ENCODE assay signal across 19 cellular contexts in the genomic region with DNA sequence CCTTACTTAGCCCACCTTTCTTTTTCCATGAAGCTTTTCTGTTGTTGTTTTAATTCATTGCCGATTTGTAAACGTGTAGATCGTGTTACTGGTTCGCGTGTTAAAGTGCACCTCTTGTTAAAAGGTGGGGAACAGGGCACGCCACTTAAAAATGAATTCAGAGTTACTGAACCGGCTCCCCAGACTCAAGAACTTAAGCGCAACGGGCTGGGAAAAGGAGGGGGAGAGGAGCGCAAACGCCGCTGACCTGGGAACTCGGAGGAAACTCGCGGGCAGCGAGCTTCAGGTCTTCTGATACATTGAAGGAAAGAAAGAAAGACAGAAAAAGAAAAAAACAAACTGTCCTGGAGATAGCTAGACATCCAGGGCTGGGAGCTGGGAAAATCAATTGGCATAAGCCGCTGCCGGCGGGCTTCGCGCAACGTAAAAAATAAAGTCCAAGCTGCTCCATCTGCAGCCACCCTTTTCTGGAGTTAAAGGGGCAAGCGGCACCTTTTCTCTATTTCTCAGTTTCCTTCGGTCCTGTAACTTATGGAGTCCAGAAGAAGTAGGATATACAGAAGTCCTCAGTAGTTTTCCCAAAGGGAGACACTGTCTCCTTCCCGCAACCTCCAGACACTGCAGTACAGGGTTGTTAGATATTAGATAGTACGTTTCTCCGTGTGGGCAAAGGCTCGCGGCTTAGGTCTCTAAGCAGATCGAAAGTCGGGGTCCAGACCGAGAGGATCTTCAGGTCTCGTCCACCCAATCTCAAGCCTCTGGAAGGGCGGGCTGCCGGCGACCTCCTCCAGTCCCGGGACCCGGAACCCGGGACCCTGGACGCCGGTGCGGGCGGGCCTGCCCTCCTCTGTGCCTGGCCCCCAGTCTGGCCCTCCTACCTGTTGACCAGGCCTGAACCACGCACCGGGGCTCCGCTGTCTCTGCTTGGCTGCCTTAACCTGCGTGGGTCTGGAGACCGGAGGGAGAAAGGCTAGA. TPM values are rescaled to one million over a fixed set of nuclear protein-coding genes. Genes with fewer than 3 reads are reported as not detected.
DNase-seq lines count a peak whose midpoint lies in the region; ATAC-seq, FAIRE-seq and TF ChIP-seq lines count a peak whose summit lies in the region.
"Had no signal": no experiment of that assay in that cellular context is flagged by ENCODE, and none has a peak within 500 bp of the region (broad histone marks: within the 10 kb centered on the region; RNA-seq: fewer than 3 reads in every experiment).

No MANE protein-coding gene starts in this region.

- H2BK120ac ChIP-seq in trophoblast cell (ENCODE audit: insufficient read depth, low read length, poor library complexity) = peak overlapping the region; percentile 74

- peaks cover 8% of the 10 kb centered on the region for H3K79me2 ChIP-seq in trophoblast cell (ENCODE audit: control insufficient read depth, insufficient read depth, low read length, poor library complexity)

- H4K91ac ChIP-seq in trophoblast cell (ENCODE audit: low read depth, low read length) = peak overlapping the region; percentile 39

- 3 to 5% methylated on average over 28 to 48 of the region's 48 CpGs for WGBS in endodermal cell (ENCODE audit: insufficient coverage in 1 of 2, insufficient read length in 1 of 2), 2 experiments
- WGBS in trophoblast cell (ENCODE audit: extremely low coverage, insufficient coverage, insufficient read length) = no CpG with 5 or more reads among the region's 48 CpGs

- peaks cover 23% of the 10 kb centered on the region for H3K79me1 ChIP-seq in trophoblast cell (ENCODE audit: low read length)

- no peak for DNase-seq in T-helper 2 cell treated with Interferon-gamma antibody and Interleukin-4, amounts not matched to agents 5 μg/mL and 100 μg/mL, for 36 hours (ENCODE audit: low spot score)
- DNase-seq in T-helper 2 cell (no peak), NCI-H1092 (lab: John Stamatoyannopoulos, UW) (peak; percentile 42), endodermal cell (peak; percentile 72), trophoblast cell (peak in 1 of 2 donors; percentile 59), NOMO-1 treated with DMSO at 0.1 percent for 48 hours (lab: John Stamatoyannopoulos, UW; ENCODE audit: unreplicated experiment) (no peak), H54 (ENCODE audit: insufficient read length, low spot score) (no peak)
- DNase-seq: activated CD4-positive, alpha-beta T cell treated with anti-CD3 and anti-CD28 coated beads for 4 hours; Caco-2; foreskin fibroblast; small intestine; stimulated activated naive CD4-positive, alpha-beta T cell treated with Interleukin-2 at 50 U/mL for 16 hours; uterus had no signal

- peaks cover 92% of the 10 kb centered on the region for H3K27me3 ChIP-seq in endodermal cell (ENCODE audit: control insufficient read depth, insufficient read depth, low read length, poor library complexity, severe bottlenecking)
- H3K27me3 ChIP-seq in trophoblast cell (ENCODE audit: insufficient read depth, low read length) = peaks cover 4% of the 10 kb centered on the region

- H3K27me3 Mint-ChIP-seq in T-helper 2 cell treated with Interferon-gamma antibody and Interleukin-4, amounts not matched to agents 5 μg/mL and 100 μg/mL, for 36 hours (ENCODE audit: low read depth) = peaks cover 87% of the 10 kb centered on the region
- peaks cover 97% of the 10 kb centered on the region for H3K27me3 Mint-ChIP-seq in endodermal cell (ENCODE audit: insufficient read depth)

- H3K4me3 ChIP-seq in endodermal cell (ENCODE audit: low read length) (no peak overlapping the region), trophoblast cell (ENCODE audit: low read depth, low read length) (no peak overlapping the region)
- H3K4me3 ChIP-seq: uterus had no signal

- peak overlapping the region; percentile 29 for H4K8ac ChIP-seq in trophoblast cell (ENCODE audit: low read depth, low read length)

- H3K4me1 Mint-ChIP-seq in T-helper 2 cell treated with Interferon-gamma antibody and Interleukin-4, amounts not matched to agents 5 μg/mL and 100 μg/mL, for 36 hours (ENCODE audit: low read depth) = peaks cover 4% of the 10 kb centered on the region
- peaks cover 31% of the 10 kb centered on the region for H3K4me1 Mint-ChIP-seq in endodermal cell

- no peak for FAIRE-seq in H54 (lab: Jason Lieb, UNC)
- FAIRE-seq: GM18507, small intestine had no signal

- no peak for TF ChIP-seq CTCF in endodermal cell (conservative IDR thresholded peaks at IDR 0.05)

- H3K23ac ChIP-seq in trophoblast cell (ENCODE audit: low read length) = no peak overlapping the region

- no peaks in the 10 kb centered on the region for H3K9me3 Mint-ChIP-seq in T-helper 2 cell treated with Interferon-gamma antibody and Interleukin-4, amounts not matched to agents 5 μg/mL and 100 μg/mL, for 36 hours
- H3K9me3 Mint-ChIP-seq in endodermal cell = no peaks in the 10 kb centered on the region

- no peak overlapping the region for H3K4ac ChIP-seq in trophoblast cell (ENCODE audit: low read depth, low read length)

- H3K4me2 ChIP-seq in trophoblast cell (ENCODE audit: low read length) = peak overlapping the region; percentile 61

- H3K27ac ChIP-seq in endodermal cell (ENCODE audit: low read depth, low read length) = no peak overlapping the region
- H3K27ac ChIP-seq in trophoblast cell (ENCODE audit: low read depth, low read length) = no peak overlapping the region
- H3K27ac ChIP-seq: RWPE1, uterus had no signal

- H3K36me3 Mint-ChIP-seq in T-helper 2 cell treated with Interferon-gamma antibody and Interleukin-4, amounts not matched to agents 5 μg/mL and 100 μg/mL, for 36 hours (ENCODE audit: low read depth) = no peaks in the 10 kb centered on the region
- H3K36me3 Mint-ChIP-seq in endodermal cell (ENCODE audit: low read depth) = no peaks in the 10 kb centered on the region

- no peak overlapping the region for H2AFZ ChIP-seq in trophoblast cell (ENCODE audit: insufficient read depth, low read length, poor library complexity)

- peak overlapping the region; percentile 9 for H3K27ac Mint-ChIP-seq in T-helper 2 cell treated with Interferon-gamma antibody and Interleukin-4, amounts not matched to agents 5 μg/mL and 100 μg/mL, for 36 hours
- H3K27ac Mint-ChIP-seq in endodermal cell = no peak overlapping the region

- no peak for TF ChIP-seq POLR2A in H54 (IDR thresholded peaks at IDR 0.05; ENCODE audit: low read depth, low read length)

- H3K9me3 ChIP-seq in endodermal cell (ENCODE audit: control insufficient read depth, low read length) (no peaks in the 10 kb centered on the region), trophoblast cell (ENCODE audit: insufficient read depth, low read depth, low read length) (no peaks in the 10 kb centered on the region)
- H3K9me3 ChIP-seq: Caco-2, uterus had no signal

- no peak for ATAC-seq in GM18873 (IDR thresholded peaks at IDR 0.05; ENCODE audit: low FRiP score, unreplicated experiment)

- no peak overlapping the region for H2BK5ac ChIP-seq in trophoblast cell (ENCODE audit: low read depth, low read length, poor library complexity)

- H3K4me3 Mint-ChIP-seq in T-helper 2 cell treated with Interferon-gamma antibody and Interleukin-4, amounts not matched to agents 5 μg/mL and 100 μg/mL, for 36 hours = no peak overlapping the region
- H3K4me3 Mint-ChIP-seq in endodermal cell = no peak overlapping the region

- peak overlapping the region; percentile 65 for H3K18ac ChIP-seq in trophoblast cell (ENCODE audit: low read length)

- no peak overlapping the region for H2AK5ac ChIP-seq in trophoblast cell (ENCODE audit: low read length)

- H2BK12ac ChIP-seq in trophoblast cell (ENCODE audit: low read length) = peak overlapping the region; percentile 24

- H4K12ac ChIP-seq in trophoblast cell (ENCODE audit: low read depth, low read length) = peak overlapping the region; percentile 72

- no peaks in the 10 kb centered on the region for H3K36me3 ChIP-seq in endodermal cell (ENCODE audit: control insufficient read depth, insufficient read depth, low read length)
- no peaks in the 10 kb centered on the region for H3K36me3 ChIP-seq in trophoblast cell (ENCODE audit: control insufficient read depth in 1 of 2, insufficient read depth in 2 of 2, low read length in 2 of 2)
- H3K36me3 ChIP-seq: uterus had no signal

- H3K4me1 ChIP-seq in endodermal cell (ENCODE audit: control insufficient read depth, insufficient read depth, low read length) (no peaks in the 10 kb centered on the region), trophoblast cell (ENCODE audit: control insufficient read depth in 1 of 2, insufficient read depth in 2 of 2, low read length in 2 of 2) (peaks cover 22 to 32% of the 10 kb centered on the region in 2 experiments)

- peak overlapping the region; percentile 42 for H3K14ac ChIP-seq in trophoblast cell (ENCODE audit: low read length)

- H3K9ac ChIP-seq in endodermal cell (ENCODE audit: extremely low read depth, low read length, poor library complexity, severe bottlenecking) (no peak overlapping the region), trophoblast cell (ENCODE audit: low read length) (no peak overlapping the region)

RNA-seq across cellular contexts. Expression of gene DLX6, which starts 1.8 kb away (rescaled TPM):
- not detected for total RNA-seq in endodermal cell
- polyA plus RNA-seq in endodermal cell (2013, experiment 1 of 2) = 0.50 TPM
- polyA plus RNA-seq in endodermal cell (2013, experiment 2 of 2) = 0.66 TPM
- 8.0 and 8.6 TPM in 2 replicates for polyA plus RNA-seq in trophoblast cell (2013)
- total RNA-seq: omental fat pad; T-helper 2 cell treated with Interferon-gamma antibody and Interleukin-4, amounts not matched to agents 100 ng/mL and 5 ng/mL, for 36 hours had no signal
- polyA plus RNA-seq: AG04450 had no signal

RNA-seq across cellular contexts. Expression of gene DLX5, which starts 21.1 kb away (rescaled TPM):
- total RNA-seq in endodermal cell = not detected
- 1.7 TPM for polyA plus RNA-seq in endodermal cell (2013, experiment 1 of 2)
- polyA plus RNA-seq in endodermal cell (2013, experiment 2 of 2) = 1.7 TPM
- 71.1 and 72.5 TPM in 2 replicates for polyA plus RNA-seq in trophoblast cell (2013)
- total RNA-seq: Caco-2; T-helper 2 cell treated with Interferon-gamma antibody and Interleukin-4, amounts not matched to agents 100 ng/mL and 5 ng/mL, for 36 hours had no signal
- polyA plus RNA-seq: AG04450 had no signal

Comparison
In these comparisons a context has a peak if more than half of its experiments do, and no peak if none do; other contexts are left out.
1. DNase-seq: peak in NCI-H1092 (single experiment) and endodermal cell (single experiment); none in T-helper 2 cell treated with Interferon-gamma antibody and Interleukin-4, amounts not matched to agents 5 μg/mL and 100 μg/mL, for 36 hours (single experiment), T-helper 2 cell (0 of 5), NOMO-1 treated with DMSO at 0.1 percent for 48 hours (single experiment) and H54 (single experiment).